10 cellular contexts compared by ENCODE assay signal in genomic region chr7:46752881-46753366, GRCh38.
A peak's percentile ranks its signal among the peaks of the same experiment; 100 is the strongest.
DNase-seq lines count a peak whose midpoint lies in the region; ATAC-seq, FAIRE-seq and TF ChIP-seq lines count a peak whose summit lies in the region.
"Had no signal": no experiment of that assay in that cellular context is flagged by ENCODE, and none has a peak within 500 bp of the region (broad histone marks: within the 10 kb centered on the region; RNA-seq: fewer than 3 reads in every experiment).

No MANE protein-coding gene starts in this region.

- DNase-seq in BJ (ENCODE audit: low read depth): peak; percentile 87
- peak; percentile 7 for DNase-seq in NCI-H460 (ENCODE audit: extremely low read depth, low read depth)
- DNase-seq in dermis blood vessel endothelial cell: peak; percentile 58
- DNase-seq in nephron progenitor cell: no peak
- no peak for DNase-seq in GM19239 (ENCODE audit: insufficient read length, low spot score)
- no peak for DNase-seq in UCSD-AML1 (lab: John Stamatoyannopoulos, UW; ENCODE audit: unreplicated experiment)
- DNase-seq in GM10248 (ENCODE audit: extremely low spot score): no peak
- DNase-seq: activated effector memory CD4-positive, alpha-beta T cell treated with anti-CD3 and anti-CD28 coated beads, Interleukin-2, amount 50 U/mL, for 16 hours; CD4-positive, alpha-beta memory T cell had no signal

- FAIRE-seq in GM19239 (lab: Jason Lieb, UNC): no peak

- no peak for ATAC-seq in GM19463 (IDR thresholded peaks at IDR 0.05; ENCODE audit: unreplicated experiment)

- TF ChIP-seq CTCF in BJ (IDR thresholded peaks at IDR 0.05; ENCODE audit: insufficient read depth, low read depth, low read length) (no peak), nephron progenitor cell (IDR thresholded peaks at IDR 0.05) (no peak), GM10248 (IDR thresholded peaks at IDR 0.05; ENCODE audit: control extremely low read depth, extremely low read depth, low read depth, missing control alignments) (no peak)

- CTCF ChIA-PET in BJ (lab: Yijun Ruan, JAX) (interaction anchor here (1.2 kb wide), 1 partner anchor 335 kb away, joined by 3 read pairs; no protein-coding TSS in a partner anchor), GM10248 (lab: Yijun Ruan, JAX) (no interaction called here)

- H3K9me3 Mint-ChIP-seq in nephron progenitor cell: peaks cover 13% of the 10 kb centered on the region

- H3K36me3 Mint-ChIP-seq in nephron progenitor cell (ENCODE audit: low read depth): peaks cover 6% of the 10 kb centered on the region
- H3K36me3 Mint-ChIP-seq: CD4-positive, alpha-beta memory T cell had no signal

- POLR2A ChIA-PET in BJ (lab: Charles Lee) (no interaction called here), GM10248 (lab: Yijun Ruan, JAX) (no interaction called here)

- no peaks in the 10 kb centered on the region for H3K27me3 ChIP-seq in BJ (ENCODE audit: control insufficient read depth, insufficient read depth, low read length)

- no peaks in the 10 kb centered on the region for H3K27me3 Mint-ChIP-seq in nephron progenitor cell (ENCODE audit: low read depth, poor library complexity)
- H3K27me3 Mint-ChIP-seq: CD4-positive, alpha-beta memory T cell had no signal

- peak overlapping the region; percentile 21 for H3K4me3 Mint-ChIP-seq in nephron progenitor cell
- H3K4me3 Mint-ChIP-seq: CD4-positive, alpha-beta memory T cell had no signal

- H3K36me3 ChIP-seq in BJ (ENCODE audit: control insufficient read depth, insufficient read depth, low read length): no peaks in the 10 kb centered on the region

- peak overlapping the region; percentile 26 for H3K27ac Mint-ChIP-seq in nephron progenitor cell
- H3K27ac Mint-ChIP-seq: CD4-positive, alpha-beta memory T cell had no signal

- H3K4me3 ChIP-seq in BJ (ENCODE audit: low read depth, low read length): no peak overlapping the region

- peaks cover 74% of the 10 kb centered on the region for H3K4me1 Mint-ChIP-seq in nephron progenitor cell
- H3K4me1 Mint-ChIP-seq: CD4-positive, alpha-beta memory T cell had no signal

Comparison
In these comparisons a context has a peak if more than half of its experiments do, and no peak if none do; other contexts are left out.
1. DNase-seq: peak in BJ (single experiment), NCI-H460 (single experiment) and dermis blood vessel endothelial cell (single experiment); none in nephron progenitor cell (single experiment), GM19239 (single experiment), UCSD-AML1 (single experiment) and GM10248 (single experiment).